Comparison of ENCODE assay signal across 31 cellular contexts in genomic region chr20:2736441-2736840, GRCh38.
"Had no signal": no experiment of that assay in that cellular context is flagged by ENCODE, and none has a peak within 500 bp of the region (broad histone marks: within the 10 kb centered on the region; RNA-seq: fewer than 3 reads in every experiment).

No MANE protein-coding gene starts in this region.

- H3K27me3 ChIP-seq: ascending aorta, breast epithelium, colonic mucosa, esophagus squamous epithelium, gastroesophageal sphincter had no signal

- H3K27ac ChIP-seq: ascending aorta, breast epithelium, cardiac muscle cell, colonic mucosa, esophagus squamous epithelium, gastroesophageal sphincter, WERI-Rb-1 had no signal

- H3K27ac Mint-ChIP-seq: activated B cell treated with CpG ODN at 0.5 μM for 24 hours; activated CD4-positive, alpha-beta memory T cell treated with anti-CD3 and anti-CD28 coated beads, Interleukin-2, amount 10 ng/mL, durations not matched to agents 7 days and 5 days; activated naive CD4-positive, alpha-beta T cell treated with anti-CD3 and anti-CD28 coated beads, Interleukin-2, amount 10 ng/mL, durations not matched to agents 7 days and 5 days; activated naive CD4-positive, alpha-beta T cell treated with anti-CD3 and anti-CD28 coated beads, Interleukin-2, amount 50 U/mL, for 72 hours; activated naive CD8-positive, alpha-beta T cell treated with anti-CD3 and anti-CD28 coated beads, Interleukin-2, amount 10 ng/mL, durations not matched to agents 7 days and 5 days; activated T-cell treated with anti-CD3 and anti-CD28 coated beads, Interleukin-2, amount 50 U/mL, for 24 hours; activated T-cell treated with anti-CD3 and anti-CD28 coated beads, Interleukin-2, amount 50 U/mL, for 72 hours; T-cell; T-helper 17 cell; T-helper 2 cell treated with Interferon-gamma antibody and Interleukin-4, amounts not matched to agents 5 μg/mL and 100 μg/mL, for 36 hours had no signal

- DNase-seq: activated B cell treated with CpG ODN at 0.5 μM for 24 hours; activated CD4-positive, alpha-beta memory T cell treated with anti-CD3 and anti-CD28 coated beads, Interleukin-2, amount 10 ng/mL, durations not matched to agents 7 days and 5 days; activated CD4-positive, alpha-beta T cell treated with anti-CD3 and anti-CD28 coated beads for 48 hours; activated CD4-positive, alpha-beta T cell treated with anti-CD3 and anti-CD28 coated beads, Interleukin-2, amount 50 U/mL, for 4 hours; activated CD8-positive, alpha-beta memory T cell treated with anti-CD3 and anti-CD28 coated beads, Interleukin-2, amount 50 U/mL, for 48 hours; activated gamma-delta T cell; activated naive CD4-positive, alpha-beta T cell; activated naive CD4-positive, alpha-beta T cell treated with anti-CD3 and anti-CD28 coated beads, Interleukin-2, amount 10 ng/mL, durations not matched to agents 7 days and 5 days; activated naive CD8-positive, alpha-beta T cell treated with anti-CD3 and anti-CD28 coated beads, Interleukin-2, amount 10 ng/mL, durations not matched to agents 7 days and 5 days; activated T-cell treated with anti-CD3 and anti-CD28 coated beads for 4 hours; activated T-cell treated with anti-CD3 and anti-CD28 coated beads, Interleukin-2, amount 50 U/mL, for 24 hours; activated T-cell treated with anti-CD3 and anti-CD28 coated beads, Interleukin-2, amount 50 U/mL, for 72 hours; central memory CD4-positive, alpha-beta T cell; cerebellar nuclear complex; colonic mucosa; effector memory CD4-positive, alpha-beta T cell; erythroblast; esophagus squamous epithelium; foreskin melanocyte; SW 1271; T-cell; T-helper 17 cell; T1000; WERI-Rb-1 had no signal

- H3K4me3 Mint-ChIP-seq: activated B cell treated with CpG ODN at 0.5 μM for 24 hours; activated CD4-positive, alpha-beta memory T cell treated with anti-CD3 and anti-CD28 coated beads, Interleukin-2, amount 10 ng/mL, durations not matched to agents 7 days and 5 days; activated naive CD4-positive, alpha-beta T cell treated with anti-CD3 and anti-CD28 coated beads, Interleukin-2, amount 10 ng/mL, durations not matched to agents 7 days and 5 days; activated naive CD8-positive, alpha-beta T cell treated with anti-CD3 and anti-CD28 coated beads, Interleukin-2, amount 10 ng/mL, durations not matched to agents 7 days and 5 days; activated T-cell treated with anti-CD3 and anti-CD28 coated beads, Interleukin-2, amount 50 U/mL, for 24 hours; activated T-cell treated with anti-CD3 and anti-CD28 coated beads, Interleukin-2, amount 50 U/mL, for 72 hours; brain; T-cell; T-helper 17 cell; T-helper 2 cell treated with Interferon-gamma antibody and Interleukin-4, amounts not matched to agents 5 μg/mL and 100 μg/mL, for 36 hours had no signal

- H3K9me3 ChIP-seq: colonic mucosa had no signal

- H3K4me1 Mint-ChIP-seq: activated B cell treated with CpG ODN at 0.5 μM for 24 hours had no signal

- H3K4me3 ChIP-seq: ascending aorta, breast epithelium, cardiac muscle cell, colonic mucosa, esophagus squamous epithelium, gastroesophageal sphincter had no signal

- H3K36me3 Mint-ChIP-seq: activated naive CD8-positive, alpha-beta T cell treated with anti-CD3 and anti-CD28 coated beads, Interleukin-2, amount 10 ng/mL, durations not matched to agents 7 days and 5 days had no signal

- H3K36me3 ChIP-seq: ascending aorta, breast epithelium, cardiac muscle cell, colonic mucosa, WERI-Rb-1 had no signal

- H3K27me3 Mint-ChIP-seq: activated T-cell treated with anti-CD3 and anti-CD28 coated beads, Interleukin-2, amount 50 U/mL, for 24 hours; T-cell; T-helper 17 cell had no signal

- H3K4me1 ChIP-seq: ascending aorta, breast epithelium, colonic mucosa, esophagus squamous epithelium, gastroesophageal sphincter had no signal
